Comparison of ENCODE assay signal across 8 cellular contexts in the genomic region with DNA sequence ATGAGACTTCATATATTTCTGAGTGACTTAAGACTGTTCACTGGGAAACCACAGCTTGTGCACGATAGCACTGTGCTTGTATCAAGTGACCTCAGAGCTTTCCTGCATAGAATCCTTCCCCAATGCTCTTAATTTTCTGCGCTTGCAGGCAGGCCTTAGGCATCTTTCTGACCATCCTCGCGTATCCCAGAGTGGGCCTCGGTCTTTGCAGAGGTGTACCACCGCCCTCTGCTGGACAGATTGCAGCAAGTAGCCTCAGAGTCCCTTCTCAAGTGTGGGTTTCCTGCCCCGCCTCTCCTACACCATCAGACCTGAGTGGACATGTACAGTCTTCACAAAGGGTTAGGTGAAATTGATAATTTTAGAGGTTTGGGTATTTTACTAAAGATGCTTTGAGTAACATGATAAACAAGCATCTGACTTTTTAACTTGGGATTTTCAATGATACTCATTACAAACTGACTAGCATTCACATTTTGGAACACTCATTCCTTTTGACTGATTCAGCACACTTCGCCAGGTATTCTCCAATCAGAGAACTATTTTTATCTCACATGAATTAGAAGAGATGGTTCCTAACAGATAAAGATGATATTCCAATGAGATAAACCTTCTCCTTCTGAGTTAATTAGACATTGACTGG.
DNase-seq lines count a peak whose midpoint lies in the region; ATAC-seq and TF ChIP-seq lines count a peak whose summit lies in the region.

No MANE protein-coding gene starts in this region.

- H3K36me3 Mint-ChIP-seq in brain, result no peaks in the 10 kb centered on the region

- TF ChIP-seq CTCF in brain (conservative IDR thresholded peaks at IDR 0.05), result peak; percentile 94 to 95

- DNase-seq in ACHN, result peak; percentile 77
- peak; percentile 82 for DNase-seq in NCI-H2029 treated with DMSO at 0.1 percent for 48 hours (lab: John Stamatoyannopoulos, UW)
- DNase-seq in UCSD-AML1 (lab: John Stamatoyannopoulos, UW; ENCODE audit: unreplicated experiment), result peak; percentile 89
- DNase-seq in iPS-NIHi11 (ENCODE audit: low spot score), result peak; percentile 75
- DNase-seq in stimulated activated CD4-positive, alpha-beta T cell treated with anti-CD3 and anti-CD28 coated beads, Interleukin-12 subunit alpha, Interleukin-12 subunit beta, amount 100 ng/mL, for 4 hours, result peak; percentile 74

- H3K4me3 Mint-ChIP-seq in brain, result peak overlapping the region in 1 of 5 experiments; percentile 13

- in situ Hi-C loops in ACHN (cut with HindIII; ENCODE audit: low pct_ligation_motif_present, low pct_unique_long_range_greater_than_20kb, low sequenced_read_pairs), result no loop called here

- H3K27ac Mint-ChIP-seq in brain, result peak overlapping the region in 3 of 5 experiments; percentile 26 to 78 (median 67)

- ATAC-seq in GM18511 (IDR thresholded peaks at IDR 0.05; ENCODE audit: unreplicated experiment) (peak; percentile 100), HG02973 (IDR thresholded peaks at IDR 0.05; ENCODE audit: unreplicated experiment) (peak; percentile 94)

- peaks cover 9% of the 10 kb centered on the region for H3K27me3 Mint-ChIP-seq in brain

- H3K9me3 Mint-ChIP-seq in brain, result no peaks in the 10 kb centered on the region

- peaks cover 12% of the 10 kb centered on the region for H3K4me1 Mint-ChIP-seq in brain

Comparison
In these comparisons a context has a peak if more than half of its experiments do, and no peak if none do; other contexts are left out.
1. Peak in every context shown above with its lines: DNase-seq and ATAC-seq.